25 cellular contexts compared by ENCODE assay signal in genomic region chr19:2110822-2111221, GRCh38. TPM values are rescaled to one million over a fixed set of nuclear protein-coding genes. Genes with fewer than 3 reads are reported as not detected.
DNase-seq lines count a peak whose midpoint lies in the region; ATAC-seq and TF ChIP-seq lines count a peak whose summit lies in the region.
"Had no signal": no experiment of that assay in that cellular context is flagged by ENCODE, and none has a peak within 500 bp of the region (broad histone marks: within the 10 kb centered on the region; RNA-seq: fewer than 3 reads in every experiment).

No MANE protein-coding gene starts in this region.

- DNase-seq in BE2C (no peak), GM13977 (ENCODE audit: low spot score) (no peak), foreskin keratinocyte (no peak), right atrium auricular region (ENCODE audit: low spot score) (no peak), MCF 10A (ENCODE audit: unreplicated experiment) (no peak)
- DNase-seq: activated B cell treated with CpG ODN at 0.5 μM for 24 hours; activated CD4-positive, alpha-beta T cell treated with anti-CD3 and anti-CD28 coated beads, Interleukin-2, amount 50 U/mL, for 48 hours; effector memory CD8-positive, alpha-beta T cell; GF-D8; MG63; NCI-H146; NCI-H748 treated with DMSO at 0.1 percent for 48 hours; PC-9; small intestine; stimulated activated naive CD4-positive, alpha-beta T cell had no signal

- H3K27me3 ChIP-seq in BE2C = no peaks in the 10 kb centered on the region
- H3K27me3 ChIP-seq in SU-DHL-6 (ENCODE audit: low read length) = no peaks in the 10 kb centered on the region
- H3K27me3 ChIP-seq in foreskin keratinocyte = no peaks in the 10 kb centered on the region
- no peaks in the 10 kb centered on the region for H3K27me3 ChIP-seq in right atrium auricular region
- H3K27me3 ChIP-seq: left lung, MG63, SJCRH30 had no signal

- H3K9me3 Mint-ChIP-seq in MCF 10A (ENCODE audit: unreplicated experiment) = no peaks in the 10 kb centered on the region
- H3K9me3 Mint-ChIP-seq: activated B cell treated with CpG ODN at 0.5 μM for 24 hours; effector memory CD8-positive, alpha-beta T cell had no signal

- peak; percentile 23; the same call in 1 of the 2 replicates for TF ChIP-seq CTCF in BE2C (IDR thresholded peaks at IDR 0.05; ENCODE audit: low read depth, low read length)
- TF ChIP-seq CTCF in GM13977 (IDR thresholded peaks at IDR 0.05; ENCODE audit: extremely low read depth, insufficient read depth, missing control alignments) = peak; percentile 25
- peak; percentile 61 for TF ChIP-seq CTCF in SU-DHL-6 (IDR thresholded peaks at IDR 0.05; ENCODE audit: insufficient read depth, low read length, poor library complexity, severe bottlenecking)
- TF ChIP-seq CTCF in foreskin keratinocyte (conservative IDR thresholded peaks at IDR 0.05) = peak; percentile 18
- no peak for TF ChIP-seq CTCF in right atrium auricular region (IDR thresholded peaks at IDR 0.05)
- TF ChIP-seq CTCF in MCF 10A (IDR thresholded peaks at IDR 0.05; ENCODE audit: unreplicated experiment) = no peak

- peaks cover 7% of the 10 kb centered on the region for H3K4me1 Mint-ChIP-seq in MCF 10A (ENCODE audit: insufficient read depth, unreplicated experiment)

- no peak overlapping the region for H3K4me3 Mint-ChIP-seq in MCF 10A (ENCODE audit: unreplicated experiment)
- H3K4me3 Mint-ChIP-seq: activated B cell treated with CpG ODN at 0.5 μM for 24 hours; effector memory CD8-positive, alpha-beta T cell; T-helper 1 cell treated with Interleukin-12 subunit alpha and Interleukin-12 subunit beta and Interleukin-4 antibody, amounts not matched to agents 30 μg/mL and 1 μg/mL, for 36 hours had no signal

- no peak overlapping the region for H3K9ac ChIP-seq in SU-DHL-6 (ENCODE audit: low read length)

- no peaks in the 10 kb centered on the region for H3K9me2 ChIP-seq in SU-DHL-6 (replicated peaks; ENCODE audit: insufficient read depth, low read length)

- H3K4me2 ChIP-seq in SU-DHL-6 (ENCODE audit: low read depth, low read length, poor library complexity, severe bottlenecking) = no peak overlapping the region
- H3K4me2 ChIP-seq: PC-9 had no signal

- BruUV-seq in MCF 10A (replicated peaks; lab: Mats Ljungman, UMichigan) = no TSS peak

- peaks cover 83% of the 10 kb centered on the region for H3K36me3 Mint-ChIP-seq in MCF 10A (ENCODE audit: insufficient read depth, unreplicated experiment)

- H2AFZ ChIP-seq in SU-DHL-6 (ENCODE audit: low read depth, low read length, severe bottlenecking) = no peak overlapping the region
- H2AFZ ChIP-seq: PC-9 had no signal

- CTCF ChIA-PET in MCF 10A (lab: Yijun Ruan, JAX) = no interaction called here

- H3K27me3 Mint-ChIP-seq in MCF 10A (ENCODE audit: insufficient read depth, unreplicated experiment) = no peaks in the 10 kb centered on the region
- H3K27me3 Mint-ChIP-seq: activated B cell treated with CpG ODN at 0.5 μM for 24 hours; effector memory CD8-positive, alpha-beta T cell had no signal

- intact Hi-C loops in MCF 10A (cut with micrococcal nuclease) = no loop called here

- H3K27ac Mint-ChIP-seq in MCF 10A (ENCODE audit: low read depth, unreplicated experiment) = no peak overlapping the region
- H3K27ac Mint-ChIP-seq: activated B cell treated with CpG ODN at 0.5 μM for 24 hours; effector memory CD8-positive, alpha-beta T cell; T-helper 1 cell treated with Interleukin-12 subunit alpha and Interleukin-12 subunit beta and Interleukin-4 antibody, amounts not matched to agents 30 μg/mL and 1 μg/mL, for 36 hours had no signal

- POLR2A ChIA-PET in MCF 10A (lab: Yijun Ruan, JAX) = no interaction called here

- H3K36me3 ChIP-seq in BE2C (peaks cover 91% of the 10 kb centered on the region), SU-DHL-6 (ENCODE audit: low read length) (0 out of 2 replicates have a peak, but pooled peaks cover 5% of the 10 kb centered on the region), right atrium auricular region (peaks cover 94% of the 10 kb centered on the region)

- H4K20me1 ChIP-seq in SU-DHL-6 (ENCODE audit: low read depth, low read length) = no peaks in the 10 kb centered on the region

- no peaks in the 10 kb centered on the region for H3K79me2 ChIP-seq in SU-DHL-6 (ENCODE audit: insufficient read depth, low read length)

- H3K9me3 ChIP-seq in BE2C (no peaks in the 10 kb centered on the region), SU-DHL-6 (ENCODE audit: insufficient read depth, low read length) (no peaks in the 10 kb centered on the region), right atrium auricular region (no peaks in the 10 kb centered on the region)
- H3K9me3 ChIP-seq: left lung, MG63, prostate gland, SJCRH30 had no signal

- H3F3A ChIP-seq in SU-DHL-6 (ENCODE audit: insufficient read depth) = no peaks in the 10 kb centered on the region

- H3K27ac ChIP-seq in SU-DHL-6 (ENCODE audit: low read depth, low read length) (no peak overlapping the region), foreskin keratinocyte (no peak overlapping the region), right atrium auricular region (no peak overlapping the region)
- H3K27ac ChIP-seq: C4-2B, HL-60, left lung, PC-9, prostate gland, SJCRH30 had no signal

- ATAC-seq in foreskin keratinocyte = no peak
- ATAC-seq in GM18870 (IDR thresholded peaks at IDR 0.05; ENCODE audit: unreplicated experiment) = no peak
- no peak for ATAC-seq in HG03457 (IDR thresholded peaks at IDR 0.05; ENCODE audit: unreplicated experiment)
- ATAC-seq: effector memory CD8-positive, alpha-beta T cell; left lung had no signal

- H3K4me3 ChIP-seq in BE2C (ENCODE audit: low read depth, low read length) (no peak overlapping the region), SU-DHL-6 (ENCODE audit: insufficient read depth, low read length, poor library complexity, severe bottlenecking) (no peak overlapping the region), right atrium auricular region (no peak overlapping the region)
- H3K4me3 ChIP-seq: HAP-1, left lung, MG63, PC-9, prostate gland, SJCRH30 had no signal

- in situ Hi-C loops in GM13977 (cut with MboI; ENCODE audit: low pct_unique_long_range_greater_than_20kb, low sequenced_read_pairs, unreplicated experiment) = no loop called here

- no peaks in the 10 kb centered on the region for H3K4me1 ChIP-seq in BE2C
- no peaks in the 10 kb centered on the region for H3K4me1 ChIP-seq in foreskin keratinocyte
- no peaks in the 10 kb centered on the region for H3K4me1 ChIP-seq in right atrium auricular region
- H3K4me1 ChIP-seq: HAP-1, left lung, prostate gland, SJCRH30 had no signal

RNA-seq across cellular contexts. Expression of gene IZUMO4, which starts 14.1 kb away (rescaled TPM):
- not detected for polyA plus RNA-seq in BE2C (2012; ENCODE audit: insufficient read depth, insufficient read length, low read depth)
- 2.0 and 3.1 TPM in 2 replicates for total RNA-seq in foreskin keratinocyte
- 3.8 and 4.4 TPM in 2 replicates for polyA plus RNA-seq in foreskin keratinocyte
- 1 to 10 TPM in 1 of 2 donors, under 1 TPM in 1; 0.67 to 1.4 TPM for total RNA-seq in right atrium auricular region
- total RNA-seq in MCF 10A (2022) = 3.1 and 5.3 TPM in 2 replicates

RNA-seq across cellular contexts. Expression of gene MOB3A, which starts 14.7 kb away (rescaled TPM):
- 9.7 TPM for polyA plus RNA-seq in BE2C (2012; ENCODE audit: insufficient read depth, insufficient read length, low read depth)
- total RNA-seq in foreskin keratinocyte = 30.1 and 32.9 TPM in 2 replicates
- polyA plus RNA-seq in foreskin keratinocyte = 36.0 and 37.8 TPM in 2 replicates
- 10 to 100 TPM; 19.7 to 29.4 TPM for total RNA-seq in right atrium auricular region
- 40.9 and 47.2 TPM in 2 replicates for total RNA-seq in MCF 10A (2022)

RNA-seq across cellular contexts. Expression of gene AP3D1, which starts 40.5 kb away (rescaled TPM):
- polyA plus RNA-seq in BE2C (2012; ENCODE audit: insufficient read depth, insufficient read length, low read depth) = 254 TPM
- total RNA-seq in foreskin keratinocyte (123 and 138 TPM in 2 replicates), right atrium auricular region (10 to 100 TPM; 82.7 to 95.8 TPM), MCF 10A (2022) (172 and 181 TPM in 2 replicates)
- polyA plus RNA-seq in foreskin keratinocyte = 78.5 and 81.7 TPM in 2 replicates

RNA-seq across cellular contexts. Expression of gene DOT1L, which starts 52.9 kb away (rescaled TPM):
- 84.6 TPM for polyA plus RNA-seq in BE2C (2012; ENCODE audit: insufficient read depth, insufficient read length, low read depth)
- total RNA-seq in foreskin keratinocyte (8.4 and 10.7 TPM in 2 replicates), right atrium auricular region (10 to 100 TPM in 1 of 2 donors, 1 to 10 TPM in 1; 6.7 to 10.3 TPM), MCF 10A (2022) (27.0 and 28.4 TPM in 2 replicates)
- 4.9 and 5.6 TPM in 2 replicates for polyA plus RNA-seq in foreskin keratinocyte

RNA-seq across cellular contexts. Expression of gene MKNK2, which starts 59.8 kb away (rescaled TPM):
- polyA plus RNA-seq in BE2C (2012; ENCODE audit: insufficient read depth, insufficient read length, low read depth) = 117 TPM
- 65.6 and 69.4 TPM in 2 replicates for total RNA-seq in foreskin keratinocyte
- polyA plus RNA-seq in foreskin keratinocyte = 45.3 and 58.3 TPM in 2 replicates
- 100 to 1,000 TPM in 1 of 2 donors, 10 to 100 TPM in 1; 90.3 to 107 TPM for total RNA-seq in right atrium auricular region
- 146 and 224 TPM in 2 replicates for total RNA-seq in MCF 10A (2022)

Comparison
In these comparisons a context has a peak if more than half of its experiments do, and no peak if none do; other contexts are left out.
1. CTCF ChIP-seq: peak in BE2C (single experiment), GM13977 (single experiment), SU-DHL-6 (single experiment) and foreskin keratinocyte (single experiment); none in right atrium auricular region (0 of 2) and MCF 10A (single experiment).